1 cellular context compared by ENCODE assay signal in the genomic region with DNA sequence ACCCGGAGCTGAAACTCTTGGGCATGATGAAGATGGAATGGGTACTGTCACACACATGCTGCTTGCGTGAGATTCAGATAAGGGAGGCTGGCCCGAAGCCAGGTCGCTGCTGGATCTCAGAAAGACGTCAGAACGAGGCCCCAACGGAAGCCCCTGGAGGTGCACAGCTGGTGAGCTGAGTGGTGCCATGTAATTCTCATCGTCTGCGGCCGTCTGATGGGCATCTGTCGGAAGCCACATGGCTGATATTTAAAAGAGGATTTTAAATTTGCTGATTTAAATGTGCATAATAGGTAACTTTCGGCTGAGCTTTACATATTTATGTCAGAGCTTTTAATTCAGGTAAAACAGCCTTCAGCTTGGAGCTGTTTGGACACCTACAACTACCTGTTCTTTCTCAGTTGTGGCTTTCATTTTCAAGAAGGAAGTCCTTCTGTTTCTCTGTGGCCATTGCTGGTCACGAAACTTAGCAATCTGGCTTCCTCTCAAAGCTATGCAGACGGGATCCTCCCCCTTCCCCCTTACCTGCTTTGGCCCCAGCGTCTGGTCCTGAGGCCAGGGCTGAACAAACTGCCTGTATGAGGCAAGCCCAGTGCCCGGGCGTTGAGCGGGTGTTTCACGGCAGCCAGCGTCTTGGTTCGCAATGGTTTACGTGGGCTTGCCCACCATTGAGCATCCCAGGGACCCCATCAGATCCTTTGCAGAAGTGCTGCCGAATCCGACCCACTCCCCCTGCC.
TF ChIP-seq lines count a peak whose summit lies in the region.

No MANE protein-coding gene starts in this region.

TF ChIP-seq in GM12878, 131 proteins besides CTCF, POLR2A, EP300 and RAD21 (continues in another document):
- TF ChIP-seq YY1 (IDR thresholded peaks at IDR 0.05; ENCODE audit: low read depth, low read length) (peak; percentile 42; the same call in 1 of the 2 replicates), PML (IDR thresholded peaks at IDR 0.05; ENCODE audit: low read length) (peak; percentile 55; the same call in 1 of the 2 replicates), CHD2 (IDR thresholded peaks at IDR 0.05; ENCODE audit: borderline replicate concordance, low read depth, low read length) (no peak; the same call in none of the 2 replicates), ATF7 (IDR thresholded peaks at IDR 0.05; ENCODE audit: low read depth) (peak; percentile 60), POU2F2 (IDR thresholded peaks at IDR 0.05; ENCODE audit: borderline replicate concordance, low read depth, low read length) (peak; percentile 37; the same call in 1 of the 3 replicates), PAX8 (IDR thresholded peaks at IDR 0.05) (no peak), RBBP5 (conservative IDR thresholded peaks at IDR 0.05) (peak; percentile 95), SUZ12 (IDR thresholded peaks at IDR 0.05; ENCODE audit: unreplicated experiment) (no peak), STAT1 (conservative IDR thresholded peaks at IDR 0.05) (no peak), JUND (IDR thresholded peaks at IDR 0.05; ENCODE audit: low read depth, low read length) (no peak), NFYA (IDR thresholded peaks at IDR 0.05; ENCODE audit: borderline replicate concordance, low read depth, low read length) (no peak), HDAC6 (IDR thresholded peaks at IDR 0.05; ENCODE audit: unreplicated experiment) (no peak), BRCA1 (IDR thresholded peaks at IDR 0.05; ENCODE audit: low read depth, low read length) (no peak), TAF1 (IDR thresholded peaks at IDR 0.05; ENCODE audit: borderline replicate concordance, low read depth, low read length) (0 out of 2 replicates have a peak, but pooled peaks have one; percentile 31), FOXM1 (IDR thresholded peaks at IDR 0.05; ENCODE audit: low read depth, low read length) (peak; percentile 75), RUNX3 (IDR thresholded peaks at IDR 0.05; ENCODE audit: low read length) (peak; percentile 96), SMAD1 (IDR thresholded peaks at IDR 0.05; ENCODE audit: low read depth, partially characterized antibody) (peak; percentile 39), IKZF2 (IDR thresholded peaks at IDR 0.05) (peak in 1 of 2 experiments; percentile 31; a peak in 1 of 4 replicates), EGR1 (IDR thresholded peaks at IDR 0.05; ENCODE audit: borderline replicate concordance in 1 of 2, low read depth in 2 of 2, low read length in 2 of 2) (0 out of 3 replicates have a peak, but pooled peaks of 1 of the 2 experiments have one; percentile 32), IKZF1 (conservative IDR thresholded peaks at IDR 0.05) (0 out of 2 replicates have a peak, but pooled peaks have one; percentile 45), STAT3 (IDR thresholded peaks at IDR 0.05; ENCODE audit: low read depth, low read length) (0 out of 2 replicates have a peak, but pooled peaks have one; percentile 59), CHD1 (IDR thresholded peaks at IDR 0.05; ENCODE audit: low read depth, low read length) (no peak), MEF2B (IDR thresholded peaks at IDR 0.05; ENCODE audit: partially characterized antibody, poor library complexity, severe bottlenecking) (peak; percentile 34), BCL11A (IDR thresholded peaks at IDR 0.05; ENCODE audit: low read depth, low read length) (peak; percentile 78), EZH2 (IDR thresholded peaks at IDR 0.05; ENCODE audit: borderline replicate concordance, control insufficient read depth, low read depth, low read length) (no peak), IRF4 (IDR thresholded peaks at IDR 0.05; ENCODE audit: low read depth, low read length) (peak; percentile 70), SP1 (IDR thresholded peaks at IDR 0.05; ENCODE audit: low read depth, low read length) (peak; percentile 77), KDM1A (IDR thresholded peaks at IDR 0.05; ENCODE audit: borderline replicate concordance) (no peak), ZNF622 (IDR thresholded peaks at IDR 0.05) (no peak), BHLHE40 (IDR thresholded peaks at IDR 0.05; ENCODE audit: borderline replicate concordance in 1 of 2, low read depth in 2 of 2, low read length in 1 of 2) (peak; percentile 33 to 79)
- TF ChIP-seq, protein P1, sequence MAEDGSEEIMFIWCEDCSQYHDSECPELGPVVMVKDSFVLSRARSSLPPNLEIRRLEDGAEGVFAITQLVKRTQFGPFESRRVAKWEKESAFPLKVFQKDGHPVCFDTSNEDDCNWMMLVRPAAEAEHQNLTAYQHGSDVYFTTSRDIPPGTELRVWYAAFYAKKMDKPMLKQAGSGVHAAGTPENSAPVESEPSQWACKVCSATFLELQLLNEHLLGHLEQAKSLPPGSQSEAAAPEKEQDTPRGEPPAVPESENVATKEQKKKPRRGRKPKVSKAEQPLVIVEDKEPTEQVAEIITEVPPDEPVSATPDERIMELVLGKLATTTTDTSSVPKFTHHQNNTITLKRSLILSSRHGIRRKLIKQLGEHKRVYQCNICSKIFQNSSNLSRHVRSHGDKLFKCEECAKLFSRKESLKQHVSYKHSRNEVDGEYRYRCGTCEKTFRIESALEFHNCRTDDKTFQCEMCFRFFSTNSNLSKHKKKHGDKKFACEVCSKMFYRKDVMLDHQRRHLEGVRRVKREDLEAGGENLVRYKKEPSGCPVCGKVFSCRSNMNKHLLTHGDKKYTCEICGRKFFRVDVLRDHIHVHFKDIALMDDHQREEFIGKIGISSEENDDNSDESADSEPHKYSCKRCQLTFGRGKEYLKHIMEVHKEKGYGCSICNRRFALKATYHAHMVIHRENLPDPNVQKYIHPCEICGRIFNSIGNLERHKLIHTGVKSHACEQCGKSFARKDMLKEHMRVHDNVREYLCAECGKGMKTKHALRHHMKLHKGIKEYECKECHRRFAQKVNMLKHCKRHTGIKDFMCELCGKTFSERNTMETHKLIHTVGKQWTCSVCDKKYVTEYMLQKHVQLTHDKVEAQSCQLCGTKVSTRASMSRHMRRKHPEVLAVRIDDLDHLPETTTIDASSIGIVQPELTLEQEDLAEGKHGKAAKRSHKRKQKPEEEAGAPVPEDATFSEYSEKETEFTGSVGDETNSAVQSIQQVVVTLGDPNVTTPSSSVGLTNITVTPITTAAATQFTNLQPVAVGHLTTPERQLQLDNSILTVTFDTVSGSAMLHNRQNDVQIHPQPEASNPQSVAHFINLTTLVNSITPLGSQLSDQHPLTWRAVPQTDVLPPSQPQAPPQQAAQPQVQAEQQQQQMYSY (CRISPR knock-in tag; IDR thresholded peaks at IDR 0.05): no peak
- TF ChIP-seq, protein P2, sequence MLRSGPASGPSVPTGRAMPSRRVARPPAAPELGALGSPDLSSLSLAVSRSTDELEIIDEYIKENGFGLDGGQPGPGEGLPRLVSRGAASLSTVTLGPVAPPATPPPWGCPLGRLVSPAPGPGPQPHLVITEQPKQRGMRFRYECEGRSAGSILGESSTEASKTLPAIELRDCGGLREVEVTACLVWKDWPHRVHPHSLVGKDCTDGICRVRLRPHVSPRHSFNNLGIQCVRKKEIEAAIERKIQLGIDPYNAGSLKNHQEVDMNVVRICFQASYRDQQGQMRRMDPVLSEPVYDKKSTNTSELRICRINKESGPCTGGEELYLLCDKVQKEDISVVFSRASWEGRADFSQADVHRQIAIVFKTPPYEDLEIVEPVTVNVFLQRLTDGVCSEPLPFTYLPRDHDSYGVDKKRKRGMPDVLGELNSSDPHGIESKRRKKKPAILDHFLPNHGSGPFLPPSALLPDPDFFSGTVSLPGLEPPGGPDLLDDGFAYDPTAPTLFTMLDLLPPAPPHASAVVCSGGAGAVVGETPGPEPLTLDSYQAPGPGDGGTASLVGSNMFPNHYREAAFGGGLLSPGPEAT (IDR thresholded peaks at IDR 0.05; ENCODE audit: low read depth): peak; percentile 33; the same call in 1 of the 2 replicates
- TF ChIP-seq, protein P3, sequence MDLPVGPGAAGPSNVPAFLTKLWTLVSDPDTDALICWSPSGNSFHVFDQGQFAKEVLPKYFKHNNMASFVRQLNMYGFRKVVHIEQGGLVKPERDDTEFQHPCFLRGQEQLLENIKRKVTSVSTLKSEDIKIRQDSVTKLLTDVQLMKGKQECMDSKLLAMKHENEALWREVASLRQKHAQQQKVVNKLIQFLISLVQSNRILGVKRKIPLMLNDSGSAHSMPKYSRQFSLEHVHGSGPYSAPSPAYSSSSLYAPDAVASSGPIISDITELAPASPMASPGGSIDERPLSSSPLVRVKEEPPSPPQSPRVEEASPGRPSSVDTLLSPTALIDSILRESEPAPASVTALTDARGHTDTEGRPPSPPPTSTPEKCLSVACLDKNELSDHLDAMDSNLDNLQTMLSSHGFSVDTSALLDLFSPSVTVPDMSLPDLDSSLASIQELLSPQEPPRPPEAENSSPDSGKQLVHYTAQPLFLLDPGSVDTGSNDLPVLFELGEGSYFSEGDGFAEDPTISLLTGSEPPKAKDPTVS (IDR thresholded peaks at IDR 0.05; ENCODE audit: low read depth, low read length): no peak
- TF ChIP-seq, protein P4, sequence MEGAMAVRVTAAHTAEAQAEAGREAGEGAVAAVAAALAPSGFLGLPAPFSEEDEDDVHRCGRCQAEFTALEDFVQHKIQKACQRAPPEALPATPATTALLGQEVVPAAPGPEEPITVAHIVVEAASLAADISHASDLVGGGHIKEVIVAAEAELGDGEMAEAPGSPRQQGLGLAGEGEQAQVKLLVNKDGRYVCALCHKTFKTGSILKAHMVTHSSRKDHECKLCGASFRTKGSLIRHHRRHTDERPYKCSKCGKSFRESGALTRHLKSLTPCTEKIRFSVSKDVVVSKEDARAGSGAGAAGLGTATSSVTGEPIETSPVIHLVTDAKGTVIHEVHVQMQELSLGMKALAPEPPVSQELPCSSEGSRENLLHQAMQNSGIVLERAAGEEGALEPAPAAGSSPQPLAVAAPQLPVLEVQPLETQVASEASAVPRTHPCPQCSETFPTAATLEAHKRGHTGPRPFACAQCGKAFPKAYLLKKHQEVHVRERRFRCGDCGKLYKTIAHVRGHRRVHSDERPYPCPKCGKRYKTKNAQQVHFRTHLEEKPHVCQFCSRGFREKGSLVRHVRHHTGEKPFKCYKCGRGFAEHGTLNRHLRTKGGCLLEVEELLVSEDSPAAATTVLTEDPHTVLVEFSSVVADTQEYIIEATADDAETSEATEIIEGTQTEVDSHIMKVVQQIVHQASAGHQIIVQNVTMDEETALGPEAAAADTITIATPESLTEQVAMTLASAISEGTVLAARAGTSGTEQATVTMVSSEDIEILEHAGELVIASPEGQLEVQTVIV (IDR thresholded peaks at IDR 0.05; ENCODE audit: borderline replicate concordance, partially characterized antibody): no peak
- TF ChIP-seq, protein P5, sequence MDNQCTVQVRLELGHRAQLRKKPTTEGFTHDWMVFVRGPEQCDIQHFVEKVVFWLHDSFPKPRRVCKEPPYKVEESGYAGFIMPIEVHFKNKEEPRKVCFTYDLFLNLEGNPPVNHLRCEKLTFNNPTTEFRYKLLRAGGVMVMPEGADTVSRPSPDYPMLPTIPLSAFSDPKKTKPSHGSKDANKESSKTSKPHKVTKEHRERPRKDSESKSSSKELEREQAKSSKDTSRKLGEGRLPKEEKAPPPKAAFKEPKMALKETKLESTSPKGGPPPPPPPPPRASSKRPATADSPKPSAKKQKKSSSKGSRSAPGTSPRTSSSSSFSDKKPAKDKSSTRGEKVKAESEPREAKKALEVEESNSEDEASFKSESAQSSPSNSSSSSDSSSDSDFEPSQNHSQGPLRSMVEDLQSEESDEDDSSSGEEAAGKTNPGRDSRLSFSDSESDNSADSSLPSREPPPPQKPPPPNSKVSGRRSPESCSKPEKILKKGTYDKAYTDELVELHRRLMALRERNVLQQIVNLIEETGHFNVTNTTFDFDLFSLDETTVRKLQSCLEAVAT (IDR thresholded peaks at IDR 0.05): no peak
- TF ChIP-seq, protein P6, sequence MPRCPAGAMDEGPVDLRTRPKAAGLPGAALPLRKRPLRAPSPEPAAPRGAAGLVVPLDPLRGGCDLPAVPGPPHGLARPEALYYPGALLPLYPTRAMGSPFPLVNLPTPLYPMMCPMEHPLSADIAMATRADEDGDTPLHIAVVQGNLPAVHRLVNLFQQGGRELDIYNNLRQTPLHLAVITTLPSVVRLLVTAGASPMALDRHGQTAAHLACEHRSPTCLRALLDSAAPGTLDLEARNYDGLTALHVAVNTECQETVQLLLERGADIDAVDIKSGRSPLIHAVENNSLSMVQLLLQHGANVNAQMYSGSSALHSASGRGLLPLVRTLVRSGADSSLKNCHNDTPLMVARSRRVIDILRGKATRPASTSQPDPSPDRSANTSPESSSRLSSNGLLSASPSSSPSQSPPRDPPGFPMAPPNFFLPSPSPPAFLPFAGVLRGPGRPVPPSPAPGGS (IDR thresholded peaks at IDR 0.05; ENCODE audit: borderline replicate concordance, insufficient read depth, low read depth, low read length, poor library complexity, severe bottlenecking): no peak
- TF ChIP-seq, protein P7, sequence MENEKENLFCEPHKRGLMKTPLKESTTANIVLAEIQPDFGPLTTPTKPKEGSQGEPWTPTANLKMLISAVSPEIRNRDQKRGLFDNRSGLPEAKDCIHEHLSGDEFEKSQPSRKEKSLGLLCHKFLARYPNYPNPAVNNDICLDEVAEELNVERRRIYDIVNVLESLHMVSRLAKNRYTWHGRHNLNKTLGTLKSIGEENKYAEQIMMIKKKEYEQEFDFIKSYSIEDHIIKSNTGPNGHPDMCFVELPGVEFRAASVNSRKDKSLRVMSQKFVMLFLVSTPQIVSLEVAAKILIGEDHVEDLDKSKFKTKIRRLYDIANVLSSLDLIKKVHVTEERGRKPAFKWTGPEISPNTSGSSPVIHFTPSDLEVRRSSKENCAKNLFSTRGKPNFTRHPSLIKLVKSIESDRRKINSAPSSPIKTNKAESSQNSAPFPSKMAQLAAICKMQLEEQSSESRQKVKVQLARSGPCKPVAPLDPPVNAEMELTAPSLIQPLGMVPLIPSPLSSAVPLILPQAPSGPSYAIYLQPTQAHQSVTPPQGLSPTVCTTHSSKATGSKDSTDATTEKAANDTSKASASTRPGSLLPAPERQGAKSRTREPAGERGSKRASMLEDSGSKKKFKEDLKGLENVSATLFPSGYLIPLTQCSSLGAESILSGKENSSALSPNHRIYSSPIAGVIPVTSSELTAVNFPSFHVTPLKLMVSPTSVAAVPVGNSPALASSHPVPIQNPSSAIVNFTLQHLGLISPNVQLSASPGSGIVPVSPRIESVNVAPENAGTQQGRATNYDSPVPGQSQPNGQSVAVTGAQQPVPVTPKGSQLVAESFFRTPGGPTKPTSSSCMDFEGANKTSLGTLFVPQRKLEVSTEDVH (IDR thresholded peaks at IDR 0.05; ENCODE audit: low read depth, partially characterized antibody): no peak
- TF ChIP-seq, protein P8, sequence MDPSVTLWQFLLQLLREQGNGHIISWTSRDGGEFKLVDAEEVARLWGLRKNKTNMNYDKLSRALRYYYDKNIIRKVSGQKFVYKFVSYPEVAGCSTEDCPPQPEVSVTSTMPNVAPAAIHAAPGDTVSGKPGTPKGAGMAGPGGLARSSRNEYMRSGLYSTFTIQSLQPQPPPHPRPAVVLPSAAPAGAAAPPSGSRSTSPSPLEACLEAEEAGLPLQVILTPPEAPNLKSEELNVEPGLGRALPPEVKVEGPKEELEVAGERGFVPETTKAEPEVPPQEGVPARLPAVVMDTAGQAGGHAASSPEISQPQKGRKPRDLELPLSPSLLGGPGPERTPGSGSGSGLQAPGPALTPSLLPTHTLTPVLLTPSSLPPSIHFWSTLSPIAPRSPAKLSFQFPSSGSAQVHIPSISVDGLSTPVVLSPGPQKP (IDR thresholded peaks at IDR 0.05; ENCODE audit: low read depth, low read length): no peak; the same call in 1 of the 2 replicates
